ENCODE assay signal across 3 cellular contexts in genomic region chr13:35548790-35549189, GRCh38.
"Had no signal": no experiment of that assay in that cellular context is flagged by ENCODE, and none has a peak within 500 bp of the region (broad histone marks: within the 10 kb centered on the region; RNA-seq: fewer than 3 reads in every experiment).

No MANE protein-coding gene starts in this region.

- ATAC-seq: GM23338 had no signal

- DNase-seq: H9, HCEC 1CT had no signal

- H3K4me2 ChIP-seq: GM23338 had no signal

- H3K4me3 ChIP-seq: GM23338 had no signal

- H2AFZ ChIP-seq: GM23338 had no signal
